In the genomic region with DNA sequence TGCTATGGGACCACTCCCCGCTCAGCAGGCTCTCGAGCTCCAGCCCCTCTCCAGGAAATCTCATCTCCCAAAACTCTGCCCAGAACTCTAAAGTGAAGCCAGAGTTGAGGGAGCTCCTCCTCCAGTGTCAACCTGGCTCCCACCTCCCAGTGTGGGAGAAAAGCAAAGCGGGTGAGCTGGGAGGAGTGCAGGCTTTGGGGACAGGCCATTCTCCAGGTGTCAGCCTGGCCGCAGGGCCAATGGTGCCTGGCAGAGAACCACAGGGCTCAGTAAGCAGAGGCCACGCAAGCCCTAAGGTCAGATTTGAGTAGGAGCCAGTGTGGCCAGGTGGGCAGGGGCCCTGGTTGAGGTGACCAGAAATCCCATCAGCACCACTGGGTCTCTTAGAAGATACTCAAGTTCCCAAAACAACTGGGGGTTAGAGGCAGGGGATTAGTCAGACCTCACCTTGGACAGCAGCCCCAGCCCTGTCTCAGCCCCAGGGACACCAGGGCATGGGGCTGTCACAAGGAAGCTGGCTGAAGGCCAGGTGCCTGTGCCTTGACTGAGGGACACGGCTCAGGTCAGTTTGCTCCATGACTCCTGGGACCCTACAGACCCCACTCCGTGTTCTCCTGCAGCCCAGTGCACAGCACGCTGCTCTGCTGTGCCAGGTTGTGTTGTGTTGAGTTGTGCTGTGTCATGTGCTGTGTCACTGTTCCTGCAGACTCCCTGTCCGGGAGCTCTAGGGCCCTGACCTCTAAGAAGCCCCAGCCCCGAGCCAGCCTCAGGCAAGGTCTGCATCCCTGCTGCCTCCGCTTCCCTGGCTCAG, we compare ENCODE assay signal across 26 cellular contexts. TPM values are rescaled to one million over a fixed set of nuclear protein-coding genes. Genes with fewer than 3 reads are reported as not detected.
DNase-seq lines count a peak whose midpoint lies in the region; TF ChIP-seq lines count a peak whose summit lies in the region.
"Had no signal": no experiment of that assay in that cellular context is flagged by ENCODE, and none has a peak within 500 bp of the region (broad histone marks: within the 10 kb centered on the region; RNA-seq: fewer than 3 reads in every experiment).

No MANE protein-coding gene starts in this region.

- 87% methylated on average over 8 of the region's 11 CpGs for WGBS in mammary epithelial cell (ENCODE audit: low coverage, missing lambda C conversion rate)

- H2AFZ ChIP-seq in mammary epithelial cell (ENCODE audit: low read depth, low read length) (no peak overlapping the region), osteoblast (ENCODE audit: low read length) (no peak overlapping the region), MM.1S (ENCODE audit: low read length) (no peak overlapping the region)
- H2AFZ ChIP-seq: parathyroid adenoma had no signal

- DNase-seq in MCF 10A (ENCODE audit: unreplicated experiment) (no peak), mammary epithelial cell (no peak), erythroblast (lab: John Stamatoyannopoulos, UW) (peak; percentile 39 to 48), osteoblast (ENCODE audit: insufficient read length, low spot score, missing footprints) (peak; percentile 68), GM19240 (ENCODE audit: insufficient read length, low spot score) (no peak), MM.1S (no peak), DMS79 treated with DMSO at 0.1 percent for 48 hours (lab: John Stamatoyannopoulos, UW) (no peak)
- DNase-seq: activated B cell treated with CpG ODN at 0.5 μM for 24 hours; activated CD8-positive, alpha-beta T cell treated with anti-CD3 and anti-CD28 coated beads for 36 hours; activated naive CD4-positive, alpha-beta T cell treated with Interleukin-2 at 50 U/mL for 16 hours; activated T-cell treated with anti-CD3 and anti-CD28 coated beads for 4 hours; anterior cingulate cortex; DMS 273 treated with DMSO at 0.1 percent for 48 hours; NCI-H1092; NCI-H1930; NCI-H226; NCI-H748 treated with DMSO at 0.1 percent for 48 hours; T-helper 9 cell had no signal

- in situ Hi-C loops in mammary epithelial cell (cut with MboI; ENCODE audit: low sequenced_read_pairs in 2 of 2): no loop called here

- H3K27ac ChIP-seq in mammary epithelial cell (ENCODE audit: insufficient read depth, low read depth, low read length) (no peak overlapping the region), HEK293 (ENCODE audit: extremely low read depth, low read depth, low read length) (no peak overlapping the region), osteoblast (ENCODE audit: low read depth, low read length) (no peak overlapping the region), MM.1S (ENCODE audit: low read length) (no peak overlapping the region)
- H3K27ac ChIP-seq: C4-2B, parathyroid adenoma, RWPE1, suprapubic skin, uterus had no signal

- POLR2A ChIA-PET in MCF 10A (lab: Yijun Ruan, JAX): no interaction called here
- POLR2A ChIA-PET in HEK293 (lab: Yijun Ruan, JAX): interaction anchor here (1.3 kb wide), 1 partner anchor 54 kb away, joined by 4 read pairs; a partner anchor contains a TSS

- dilution Hi-C loops in mammary epithelial cell (cut with HindIII; ENCODE audit: low sequenced_read_pairs): no loop called here

- H3K9me3 Mint-ChIP-seq in MCF 10A (ENCODE audit: unreplicated experiment): peaks cover 9% of the 10 kb centered on the region

- H3K36me3 Mint-ChIP-seq in MCF 10A (ENCODE audit: insufficient read depth, unreplicated experiment): peaks cover 7% of the 10 kb centered on the region

- H3K27me3 Mint-ChIP-seq in MCF 10A (ENCODE audit: insufficient read depth, unreplicated experiment): no peaks in the 10 kb centered on the region

- no peak for TF ChIP-seq CTCF in MCF 10A (IDR thresholded peaks at IDR 0.05; ENCODE audit: unreplicated experiment)
- no peak for TF ChIP-seq CTCF in mammary epithelial cell (conservative IDR thresholded peaks at IDR 0.05 in 1 of 2, IDR thresholded peaks at IDR 0.05 in 1 of 2; ENCODE audit: extremely low read depth in 1 of 2, insufficient read depth in 1 of 2, low read depth in 1 of 2, low read length in 2 of 2)
- no peak for TF ChIP-seq CTCF in HEK293 (tag by site-specific recombination; IDR thresholded peaks at IDR 0.05)
- no peak for TF ChIP-seq CTCF in osteoblast (IDR thresholded peaks at IDR 0.05; ENCODE audit: extremely low read depth, low read depth, low read length)
- TF ChIP-seq CTCF in MM.1S (IDR thresholded peaks at IDR 0.05; ENCODE audit: low read length): no peak

- no peaks in the 10 kb centered on the region for H3K36me3 ChIP-seq in mammary epithelial cell (ENCODE audit: insufficient read depth, low read length)
- H3K36me3 ChIP-seq in HEK293 (ENCODE audit: control insufficient read depth in 2 of 2, insufficient read depth in 1 of 2, low read length in 2 of 2): peaks cover 9 to 10% of the 10 kb centered on the region in 2 experiments
- peaks cover 6% of the 10 kb centered on the region for H3K36me3 ChIP-seq in osteoblast (ENCODE audit: insufficient read depth, low read length)
- no peaks in the 10 kb centered on the region for H3K36me3 ChIP-seq in MM.1S (replicated peaks; ENCODE audit: insufficient read depth, low read length)
- H3K36me3 ChIP-seq: uterus had no signal

- H3K9me2 ChIP-seq in MM.1S (replicated peaks; ENCODE audit: insufficient read depth, low read length): no peaks in the 10 kb centered on the region

- no peak overlapping the region for H3K4me3 ChIP-seq in mammary epithelial cell (replicated peaks in 1 of 3; ENCODE audit: insufficient read depth in 1 of 3, low read depth in 2 of 3, low read length in 3 of 3)
- H3K4me3 ChIP-seq in HEK293 (ENCODE audit: low read depth, low read length): no peak overlapping the region
- no peak overlapping the region for H3K4me3 ChIP-seq in osteoblast (ENCODE audit: insufficient read depth, low read length)
- H3K4me3 ChIP-seq in MM.1S (ENCODE audit: low read length): no peak overlapping the region
- H3K4me3 ChIP-seq: suprapubic skin, uterus had no signal

- H3K9me3 ChIP-seq in mammary epithelial cell (replicated peaks; ENCODE audit: insufficient read depth, low read length): no peaks in the 10 kb centered on the region
- H3K9me3 ChIP-seq in HEK293 (ENCODE audit: control insufficient read depth, insufficient read depth, low read depth, low read length): no peaks in the 10 kb centered on the region; the same call in 1 of the 2 replicates
- no peaks in the 10 kb centered on the region for H3K9me3 ChIP-seq in osteoblast (ENCODE audit: low read depth, low read length)
- no peaks in the 10 kb centered on the region for H3K9me3 ChIP-seq in MM.1S (replicated peaks; ENCODE audit: insufficient read depth, low read length)
- H3K9me3 ChIP-seq: suprapubic skin, uterus had no signal

- H3K9ac ChIP-seq in mammary epithelial cell (ENCODE audit: insufficient read depth, low read length) (no peak overlapping the region), MM.1S (ENCODE audit: low read length) (no peak overlapping the region)
- H3K9ac ChIP-seq: parathyroid adenoma had no signal

- intact Hi-C loops in MCF 10A (cut with micrococcal nuclease) (no loop called here), mammary epithelial cell (cut with micrococcal nuclease) (no loop called here)

- BruUV-seq in MCF 10A (replicated peaks; lab: Mats Ljungman, UMichigan) (no TSS peak), mammary epithelial cell (replicated peaks; lab: Mats Ljungman, UMichigan) (no TSS peak)

- no peak overlapping the region for H3K27ac Mint-ChIP-seq in MCF 10A (ENCODE audit: low read depth, unreplicated experiment)
- H3K27ac Mint-ChIP-seq: activated B cell treated with CpG ODN at 0.5 μM for 24 hours; activated CD8-positive, alpha-beta T cell treated with anti-CD3 and anti-CD28 coated beads for 36 hours had no signal

- H3K27me3 ChIP-seq in mammary epithelial cell (ENCODE audit: insufficient read depth, low read length): peaks cover 2% of the 10 kb centered on the region
- no peaks in the 10 kb centered on the region for H3K27me3 ChIP-seq in osteoblast (ENCODE audit: insufficient read depth, low read length)
- peaks cover 9% of the 10 kb centered on the region; the same call in 1 of the 2 replicates for H3K27me3 ChIP-seq in MM.1S (replicated peaks; ENCODE audit: insufficient read depth, low read length)
- H3K27me3 ChIP-seq: uterus had no signal

- peaks cover 10% of the 10 kb centered on the region for H3K4me1 Mint-ChIP-seq in MCF 10A (ENCODE audit: insufficient read depth, unreplicated experiment)

- CTCF ChIA-PET in MCF 10A (lab: Yijun Ruan, JAX): interaction anchor here (0.6 to 1.6 kb wide), 2 partner anchors 19 to 38 kb away, joined by 3 to 7 read pairs; no protein-coding TSS in a partner anchor
- CTCF ChIA-PET in mammary epithelial cell (lab: Charles Lee; ENCODE audit: low non-redundant PET): no interaction called here
- CTCF ChIA-PET in HEK293 (lab: Yijun Ruan, JAX): interaction anchor here (0.6 to 0.7 kb wide), 4 partner anchors 30 to 646 kb away, joined by 3 read pairs; no protein-coding TSS in a partner anchor

- H3K4me1 ChIP-seq in mammary epithelial cell (ENCODE audit: insufficient read depth, low read length) (peaks cover 17% of the 10 kb centered on the region), HEK293 (ENCODE audit: control insufficient read depth, insufficient read depth, low read length) (peaks cover 14% of the 10 kb centered on the region), osteoblast (ENCODE audit: insufficient read depth, low read length) (peaks cover 13% of the 10 kb centered on the region), MM.1S (ENCODE audit: low read length) (no peaks in the 10 kb centered on the region)

- peaks cover 3% of the 10 kb centered on the region for H3K79me2 ChIP-seq in mammary epithelial cell (ENCODE audit: insufficient read depth, low read length)
- peaks cover 7% of the 10 kb centered on the region for H3K79me2 ChIP-seq in osteoblast (ENCODE audit: insufficient read depth, low read length)
- H3K79me2 ChIP-seq in MM.1S (ENCODE audit: low read length): no peaks in the 10 kb centered on the region

- peak overlapping the region; percentile 2 for H3K4me3 Mint-ChIP-seq in MCF 10A (ENCODE audit: unreplicated experiment)
- H3K4me3 Mint-ChIP-seq: activated B cell treated with CpG ODN at 0.5 μM for 24 hours; activated CD8-positive, alpha-beta T cell treated with anti-CD3 and anti-CD28 coated beads for 36 hours; central memory CD8-positive, alpha-beta T cell had no signal

- H4K20me1 ChIP-seq in mammary epithelial cell (ENCODE audit: insufficient read depth, low read length) (no peaks in the 10 kb centered on the region), osteoblast (ENCODE audit: insufficient read depth, low read length) (no peaks in the 10 kb centered on the region), MM.1S (ENCODE audit: insufficient read depth, low read length) (no peaks in the 10 kb centered on the region)

- H3F3A ChIP-seq in MM.1S (ENCODE audit: insufficient read depth, low read length): no peaks in the 10 kb centered on the region

- H3K4me2 ChIP-seq in mammary epithelial cell (ENCODE audit: insufficient read depth, low read depth, low read length): no peak overlapping the region
- no peak overlapping the region for H3K4me2 ChIP-seq in osteoblast (ENCODE audit: insufficient read depth, low read length)
- no peak overlapping the region for H3K4me2 ChIP-seq in MM.1S (ENCODE audit: low read depth, low read length)

- TF ChIP-seq POLR2A in erythroblast (IDR thresholded peaks at IDR 0.05; ENCODE audit: low read length): no peak

RNA-seq across cellular contexts. Expression of a gene that starts 2.8 kb away (rescaled TPM):
- total RNA-seq in MCF 10A (2022) (8.1 and 9.0 TPM in 2 replicates), mammary epithelial cell (10 to 100 TPM in 1 of 2 donors, 1 to 10 TPM in 1; 5.4 to 16.8 TPM), osteoblast (19.7 and 23.2 TPM in 2 replicates)
- 4.0 TPM for polyA plus RNA-seq in mammary epithelial cell
- polyA minus RNA-seq in mammary epithelial cell: not detected

RNA-seq across cellular contexts. Expression of a gene that starts 41.8 kb away (rescaled TPM):
- 4.1 and 4.6 TPM in 2 replicates for total RNA-seq in MCF 10A (2022)
- 1 to 10 TPM; 4.0 to 5.7 TPM for total RNA-seq in mammary epithelial cell
- polyA plus RNA-seq in mammary epithelial cell: 3.6 TPM
- polyA minus RNA-seq in mammary epithelial cell: not detected
- total RNA-seq in osteoblast: 5.3 and 8.0 TPM in 2 replicates

RNA-seq across cellular contexts. Expression of a gene that starts 53.7 kb away (rescaled TPM):
- total RNA-seq in MCF 10A (2022) (3.9 and 4.9 TPM in 2 replicates), mammary epithelial cell (10 to 100 TPM; 12.1 to 13.8 TPM), osteoblast (19.2 and 19.4 TPM in 2 replicates)
- 4.7 TPM for polyA plus RNA-seq in mammary epithelial cell
- 4.0 TPM for polyA minus RNA-seq in mammary epithelial cell

RNA-seq across cellular contexts. Expression of a gene that starts 54.3 kb away (rescaled TPM):
- total RNA-seq in MCF 10A (2022): not detected in 2 replicates
- total RNA-seq in mammary epithelial cell: 1 to 10 TPM in 1 of 2 donors, under 1 TPM in 1; 0.17 to 1.2 TPM
- polyA plus RNA-seq in mammary epithelial cell: 0.03 TPM
- not detected for polyA minus RNA-seq in mammary epithelial cell
- total RNA-seq in osteoblast: 0.29 and 0.36 TPM in 2 replicates
- total RNA-seq: LHCN-M2 had no signal

Comparison
In these comparisons a context has a peak if more than half of its experiments do, and no peak if none do; other contexts are left out.
1. DNase-seq: peak in erythroblast (2 of 2) and osteoblast (single experiment); none in MCF 10A (single experiment), mammary epithelial cell (single experiment), GM19240 (single experiment), MM.1S (single experiment) and DMS79 treated with DMSO at 0.1 percent for 48 hours (single experiment).